Comparison of ENCODE assay signal across 8 cellular contexts in the genomic region with DNA sequence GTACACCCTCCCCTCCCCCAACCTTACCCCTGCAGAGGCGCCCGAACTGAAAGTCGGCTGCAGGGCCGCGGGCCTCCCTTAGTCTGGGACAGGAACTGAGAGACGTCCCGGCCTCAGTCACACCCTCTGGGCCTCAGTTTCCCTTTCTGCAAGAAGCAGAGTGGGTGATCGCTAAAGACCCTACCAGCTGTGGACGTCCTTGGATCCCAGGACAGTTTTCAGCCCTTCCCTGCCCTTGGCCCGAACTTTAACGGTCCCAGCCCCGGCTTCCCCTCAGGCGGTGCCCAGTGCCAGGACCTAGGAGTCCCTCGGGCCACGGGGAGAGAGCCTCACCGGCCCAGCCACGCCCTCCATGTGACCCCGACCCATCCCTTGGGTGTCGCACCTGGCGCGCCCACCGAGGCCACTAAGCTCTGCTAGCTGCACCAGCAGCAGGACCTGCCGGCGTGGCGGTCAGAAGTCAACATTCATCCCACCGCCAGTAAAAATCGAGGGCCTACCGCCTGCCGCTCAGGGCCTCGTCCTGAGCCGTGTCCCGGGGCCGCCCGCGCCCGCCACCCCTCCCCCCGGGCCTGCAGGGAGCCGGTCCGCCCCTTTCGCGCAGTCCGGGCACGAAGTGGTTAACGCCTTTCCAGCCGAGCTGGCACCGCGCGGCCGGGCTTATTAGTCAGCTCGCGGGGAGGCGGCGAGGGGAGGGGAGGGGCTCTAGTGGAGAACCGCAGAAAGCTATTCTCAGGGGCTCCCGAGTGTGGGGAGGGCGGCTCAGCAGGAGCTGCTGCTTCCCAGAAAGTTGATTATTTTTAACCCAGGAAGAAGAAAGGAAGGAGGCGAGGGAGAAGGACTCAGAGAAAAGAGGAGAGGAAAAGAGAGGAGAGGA.
DNase-seq lines count a peak whose midpoint lies in the region; TF ChIP-seq lines count a peak whose summit lies in the region.

No MANE protein-coding gene starts in this region.

- no peaks in the 10 kb centered on the region for H3K27me3 Mint-ChIP-seq in MCF 10A (ENCODE audit: insufficient read depth, unreplicated experiment)

- H3K4me1 ChIP-seq in iPS-18a (ENCODE audit: control insufficient read depth, low read depth, low read length) (peaks cover 24% of the 10 kb centered on the region), sigmoid colon (peaks cover 0 to 95% (median 78%) of the 10 kb centered on the region in 4 donors)

- H3K9me3 ChIP-seq in WERI-Rb-1 (ENCODE audit: severe bottlenecking): no peaks in the 10 kb centered on the region
- no peaks in the 10 kb centered on the region for H3K9me3 ChIP-seq in iPS-18a (ENCODE audit: control insufficient read depth, low read depth, low read length)
- no peaks in the 10 kb centered on the region for H3K9me3 ChIP-seq in sigmoid colon

- peak overlapping the region; percentile 73 for H3K9ac ChIP-seq in iPS-18a (ENCODE audit: low read length)

- H3K27me3 ChIP-seq in GM06990 (replicated peaks; ENCODE audit: control insufficient read depth, insufficient read depth, low read length) (peaks cover 3% of the 10 kb centered on the region), WERI-Rb-1 (ENCODE audit: insufficient read depth, low read depth, severe bottlenecking) (no peaks in the 10 kb centered on the region), iPS-18a (ENCODE audit: control insufficient read depth, insufficient read depth, low read length) (peaks cover 30% of the 10 kb centered on the region), sigmoid colon (no peaks in the 10 kb centered on the region)

- BruUV-seq in MCF 10A (replicated peaks; lab: Mats Ljungman, UMichigan): no TSS peak

- peak; percentile 70 for DNase-seq in GM06990 (ENCODE audit: extremely low read depth, insufficient read length)
- peak; percentile 88 for DNase-seq in NCI-H2029 (lab: John Stamatoyannopoulos, UW)
- peak; percentile 99 for DNase-seq in WERI-Rb-1
- DNase-seq in MCF 10A (ENCODE audit: unreplicated experiment): peak; percentile 94
- DNase-seq in sigmoid colon: peak; percentile 99
- DNase-seq in GF-D8 (lab: John Stamatoyannopoulos, UW): no peak
- no peak for DNase-seq in cortex of kidney (lab: John Stamatoyannopoulos, UW)

- 1% methylated on average over 57 of the region's 57 CpGs for WGBS in sigmoid colon, 2 donors

- H3K4me3 ChIP-seq in GM06990 (replicated peaks; ENCODE audit: low read depth, low read length) (peak overlapping the region; percentile 46), WERI-Rb-1 (ENCODE audit: low read depth, low read length) (peak overlapping the region; percentile 60), iPS-18a (ENCODE audit: low read length) (peak overlapping the region; percentile 67), sigmoid colon (peak overlapping the region; percentile 61 to 71 (median 62))

- POLR2A ChIA-PET in MCF 10A (lab: Yijun Ruan, JAX): interaction anchor here (0.6 to 6.2 kb wide), 33 partner anchors 8 to 1531 kb away, joined by 3 to 155 read pairs (median 4); a partner anchor contains a TSS

- peaks cover 22% of the 10 kb centered on the region for H3K36me3 Mint-ChIP-seq in MCF 10A (ENCODE audit: insufficient read depth, unreplicated experiment)

- H3K9me3 Mint-ChIP-seq in MCF 10A (ENCODE audit: unreplicated experiment): no peaks in the 10 kb centered on the region

- H3K36me3 ChIP-seq in GM06990 (ENCODE audit: control insufficient read depth, insufficient read depth, low read length): no peaks in the 10 kb centered on the region
- H3K36me3 ChIP-seq in WERI-Rb-1: peaks cover 10% of the 10 kb centered on the region
- H3K36me3 ChIP-seq in iPS-18a (ENCODE audit: control insufficient read depth, low read depth, low read length): no peaks in the 10 kb centered on the region
- H3K36me3 ChIP-seq in sigmoid colon: peaks cover 0 to 14% (median 0%) of the 10 kb centered on the region in 4 donors

- peak; percentile 85 to 87 for TF ChIP-seq POLR2A in sigmoid colon (IDR thresholded peaks at IDR 0.05)

- peak in 2 of 4 donors; percentile 33 to 46 for TF ChIP-seq EP300 in sigmoid colon (IDR thresholded peaks at IDR 0.05)

- H3K27ac Mint-ChIP-seq in MCF 10A (ENCODE audit: low read depth, unreplicated experiment): peak overlapping the region; percentile 84

- peak overlapping the region; percentile 76 for H3K4me3 Mint-ChIP-seq in MCF 10A (ENCODE audit: unreplicated experiment)

- intact Hi-C loops in MCF 10A (cut with micrococcal nuclease): loop anchor here (1.0 to 5.0 kb wide), 3 partner anchors 164 to 357 kb away; no protein-coding TSS in a partner anchor
- intact Hi-C loops in sigmoid colon (cut with DNase I): loop anchor here (2.0 to 5.0 kb wide), 5 partner anchors 34 to 356 kb away; no protein-coding TSS in a partner anchor

- no peak for TF ChIP-seq CTCF in GM06990 (IDR thresholded peaks at IDR 0.05; ENCODE audit: insufficient read depth, low read length, poor library complexity, severe bottlenecking)
- no peak for TF ChIP-seq CTCF in WERI-Rb-1 (IDR thresholded peaks at IDR 0.05; ENCODE audit: low read depth, low read length)
- TF ChIP-seq CTCF in MCF 10A (IDR thresholded peaks at IDR 0.05; ENCODE audit: unreplicated experiment): no peak
- no peak for TF ChIP-seq CTCF in sigmoid colon (IDR thresholded peaks at IDR 0.05)

- H3K27ac ChIP-seq in WERI-Rb-1 (peak overlapping the region; percentile 95), iPS-18a (ENCODE audit: low read length) (peak overlapping the region; percentile 21), sigmoid colon (peak overlapping the region; percentile 84 to 99 (median 99))

- H3K4me1 Mint-ChIP-seq in MCF 10A (ENCODE audit: insufficient read depth, unreplicated experiment): peaks cover 43% of the 10 kb centered on the region

- CTCF ChIA-PET in MCF 10A (lab: Yijun Ruan, JAX): interaction anchor here (0.7 to 5.9 kb wide), 5 partner anchors 13 to 357 kb away, joined by 3 to 35 read pairs (median 4); no protein-coding TSS in a partner anchor

Comparison
In these comparisons a context has a peak if more than half of its experiments do, and no peak if none do; other contexts are left out.
1. DNase-seq: peak in GM06990 (single experiment), NCI-H2029 (single experiment), WERI-Rb-1 (single experiment), MCF 10A (single experiment) and sigmoid colon (single experiment); none in GF-D8 (single experiment) and cortex of kidney (single experiment).
2. H3K27ac ChIP-seq: peak in every context shown above with its lines; median percentile 99 in sigmoid colon; 95 in WERI-Rb-1; 21 in iPS-18a.
3. Peak in every context shown above with its lines, with median percentiles within 50 percentile points of each other: H3K4me3 ChIP-seq.